In genomic region chr12:8018666-8019581, GRCh38 we compare ENCODE assay signal across 8 cellular contexts. TPM values are rescaled to one million over a fixed set of nuclear protein-coding genes. Genes with fewer than 3 reads are reported as not detected.
DNase-seq lines count a peak whose midpoint lies in the region; ATAC-seq lines count a peak whose summit lies in the region.

No MANE protein-coding gene starts in this region.

- peak in 1 of 2 donors; percentile 28 for ATAC-seq in CD4-positive, CD25-positive, alpha-beta regulatory T cell (ENCODE audit: low read depth in 2 of 2)
- ATAC-seq in GM18519 (IDR thresholded peaks at IDR 0.05; ENCODE audit: low FRiP score, unreplicated experiment) (no peak), GM19467 (IDR thresholded peaks at IDR 0.05; ENCODE audit: unreplicated experiment) (no peak), GM19324 (IDR thresholded peaks at IDR 0.05; ENCODE audit: low FRiP score, unreplicated experiment) (no peak)

- no peaks in the 10 kb centered on the region for H3K9me3 ChIP-seq in CD4-positive, CD25-positive, alpha-beta regulatory T cell (ENCODE audit: control insufficient read depth in 2 of 2, low read length in 2 of 2)
- no peaks in the 10 kb centered on the region for H3K9me3 ChIP-seq in iPS-15b (ENCODE audit: control insufficient read depth, insufficient read depth, low read length)

- H3K27ac Mint-ChIP-seq in CD4-positive, CD25-positive, alpha-beta regulatory T cell = no peak overlapping the region
- H3K27ac Mint-ChIP-seq in activated naive CD8-positive, alpha-beta T cell treated with anti-CD3 and anti-CD28 coated beads for 36 hours = no peak overlapping the region
- no peak overlapping the region for H3K27ac Mint-ChIP-seq in stimulated activated naive CD8-positive, alpha-beta T cell treated with anti-CD3 and anti-CD28 coated beads, Interleukin-15, Interleukin-2, amounts not matched to agents 100 ng/mL and 50 ng/mL, for 24 hours

- H3K27me3 ChIP-seq in CD4-positive, CD25-positive, alpha-beta regulatory T cell (ENCODE audit: control insufficient read depth, insufficient read depth, low read length) = peaks cover 11% of the 10 kb centered on the region
- H3K27me3 ChIP-seq in iPS-15b (ENCODE audit: control insufficient read depth, insufficient read depth, low read length) = peaks cover 6% of the 10 kb centered on the region

- peak overlapping the region in 3 of 4 donors; percentile 50 to 73 (median 58) for H3K4me3 Mint-ChIP-seq in CD4-positive, CD25-positive, alpha-beta regulatory T cell
- H3K4me3 Mint-ChIP-seq in activated naive CD8-positive, alpha-beta T cell treated with anti-CD3 and anti-CD28 coated beads for 36 hours = peak overlapping the region; percentile 57
- peak overlapping the region; percentile 41 for H3K4me3 Mint-ChIP-seq in stimulated activated naive CD8-positive, alpha-beta T cell treated with anti-CD3 and anti-CD28 coated beads, Interleukin-15, Interleukin-2, amounts not matched to agents 100 ng/mL and 50 ng/mL, for 24 hours

- peaks cover 0 to 5% (median 2%) of the 10 kb centered on the region in 4 donors for H3K4me1 Mint-ChIP-seq in CD4-positive, CD25-positive, alpha-beta regulatory T cell
- peaks cover 4% of the 10 kb centered on the region for H3K4me1 Mint-ChIP-seq in activated naive CD8-positive, alpha-beta T cell treated with anti-CD3 and anti-CD28 coated beads for 36 hours
- peaks cover 4% of the 10 kb centered on the region for H3K4me1 Mint-ChIP-seq in stimulated activated naive CD8-positive, alpha-beta T cell treated with anti-CD3 and anti-CD28 coated beads, Interleukin-15, Interleukin-2, amounts not matched to agents 100 ng/mL and 50 ng/mL, for 24 hours (ENCODE audit: low read depth)

- no peak overlapping the region for H3K9ac ChIP-seq in iPS-15b (ENCODE audit: low read depth, low read length)

- peak in 1 of 3 donors; percentile 43 for DNase-seq in CD4-positive, CD25-positive, alpha-beta regulatory T cell
- DNase-seq in KBM-7 = peak; percentile 89
- peak; percentile 58 for DNase-seq in activated naive CD8-positive, alpha-beta T cell treated with anti-CD3 and anti-CD28 coated beads for 36 hours

- H3K9me3 Mint-ChIP-seq in CD4-positive, CD25-positive, alpha-beta regulatory T cell = peaks cover 0 to 3% (median 0%) of the 10 kb centered on the region in 7 donors
- H3K9me3 Mint-ChIP-seq in activated naive CD8-positive, alpha-beta T cell treated with anti-CD3 and anti-CD28 coated beads for 36 hours = no peaks in the 10 kb centered on the region
- no peaks in the 10 kb centered on the region for H3K9me3 Mint-ChIP-seq in stimulated activated naive CD8-positive, alpha-beta T cell treated with anti-CD3 and anti-CD28 coated beads, Interleukin-15, Interleukin-2, amounts not matched to agents 100 ng/mL and 50 ng/mL, for 24 hours

- no peak overlapping the region for H3K4me3 ChIP-seq in CD4-positive, CD25-positive, alpha-beta regulatory T cell (ENCODE audit: low read depth, low read length)
- peak overlapping the region; percentile 67 for H3K4me3 ChIP-seq in iPS-15b (ENCODE audit: low read depth, low read length)

- H3K36me3 Mint-ChIP-seq in CD4-positive, CD25-positive, alpha-beta regulatory T cell = no peaks in the 10 kb centered on the region
- no peaks in the 10 kb centered on the region for H3K36me3 Mint-ChIP-seq in activated naive CD8-positive, alpha-beta T cell treated with anti-CD3 and anti-CD28 coated beads for 36 hours
- H3K36me3 Mint-ChIP-seq in stimulated activated naive CD8-positive, alpha-beta T cell treated with anti-CD3 and anti-CD28 coated beads, Interleukin-15, Interleukin-2, amounts not matched to agents 100 ng/mL and 50 ng/mL, for 24 hours (ENCODE audit: low read depth) = no peaks in the 10 kb centered on the region

- H3K4me1 ChIP-seq in CD4-positive, CD25-positive, alpha-beta regulatory T cell (ENCODE audit: control insufficient read depth, insufficient read depth, low read length, poor library complexity, severe bottlenecking) = peaks cover 11% of the 10 kb centered on the region
- no peaks in the 10 kb centered on the region for H3K4me1 ChIP-seq in iPS-15b (ENCODE audit: control insufficient read depth, insufficient read depth, low read length)

- no peak overlapping the region for H3K27ac ChIP-seq in CD4-positive, CD25-positive, alpha-beta regulatory T cell (ENCODE audit: insufficient read depth, low read length, poor library complexity, severe bottlenecking)

- H3K36me3 ChIP-seq in CD4-positive, CD25-positive, alpha-beta regulatory T cell (ENCODE audit: control insufficient read depth, insufficient read depth, low read length) = no peaks in the 10 kb centered on the region
- no peaks in the 10 kb centered on the region for H3K36me3 ChIP-seq in iPS-15b (ENCODE audit: control insufficient read depth, insufficient read depth, low read length)

- in situ Hi-C loops in KBM-7 (cut with MboI; ENCODE audit: low pct_unique_long_range_greater_than_20kb, low sequenced_read_pairs) = no loop called here

- peaks cover 57% of the 10 kb centered on the region for H3K27me3 Mint-ChIP-seq in CD4-positive, CD25-positive, alpha-beta regulatory T cell
- H3K27me3 Mint-ChIP-seq in activated naive CD8-positive, alpha-beta T cell treated with anti-CD3 and anti-CD28 coated beads for 36 hours = peaks cover 20% of the 10 kb centered on the region
- H3K27me3 Mint-ChIP-seq in stimulated activated naive CD8-positive, alpha-beta T cell treated with anti-CD3 and anti-CD28 coated beads, Interleukin-15, Interleukin-2, amounts not matched to agents 100 ng/mL and 50 ng/mL, for 24 hours = peaks cover 20% of the 10 kb centered on the region

RNA-seq across cellular contexts. Expression of gene FOXJ2, which starts 13.6 kb away (rescaled TPM):
- 26.1 TPM for total RNA-seq in CD4-positive, CD25-positive, alpha-beta regulatory T cell
- 1 to 10 TPM; 6.6 to 9.5 (median 8.1) TPM for polyA plus RNA-seq in CD4-positive, CD25-positive, alpha-beta regulatory T cell
- 10 to 100 TPM; 15.5 to 15.9 TPM for total RNA-seq in activated naive CD8-positive, alpha-beta T cell treated with anti-CD3 and anti-CD28 coated beads for 36 hours

RNA-seq across cellular contexts. Expression of gene C3AR1, which starts 47.2 kb away (rescaled TPM):
- total RNA-seq in CD4-positive, CD25-positive, alpha-beta regulatory T cell = 2.7 TPM
- 10 to 100 TPM in 2 of 4 donors, 1 to 10 TPM in 2; 6.5 to 12.7 (median 9.5) TPM for polyA plus RNA-seq in CD4-positive, CD25-positive, alpha-beta regulatory T cell
- 1 to 10 TPM; 2.6 to 2.7 TPM for total RNA-seq in activated naive CD8-positive, alpha-beta T cell treated with anti-CD3 and anti-CD28 coated beads for 36 hours
